In the genomic region with DNA sequence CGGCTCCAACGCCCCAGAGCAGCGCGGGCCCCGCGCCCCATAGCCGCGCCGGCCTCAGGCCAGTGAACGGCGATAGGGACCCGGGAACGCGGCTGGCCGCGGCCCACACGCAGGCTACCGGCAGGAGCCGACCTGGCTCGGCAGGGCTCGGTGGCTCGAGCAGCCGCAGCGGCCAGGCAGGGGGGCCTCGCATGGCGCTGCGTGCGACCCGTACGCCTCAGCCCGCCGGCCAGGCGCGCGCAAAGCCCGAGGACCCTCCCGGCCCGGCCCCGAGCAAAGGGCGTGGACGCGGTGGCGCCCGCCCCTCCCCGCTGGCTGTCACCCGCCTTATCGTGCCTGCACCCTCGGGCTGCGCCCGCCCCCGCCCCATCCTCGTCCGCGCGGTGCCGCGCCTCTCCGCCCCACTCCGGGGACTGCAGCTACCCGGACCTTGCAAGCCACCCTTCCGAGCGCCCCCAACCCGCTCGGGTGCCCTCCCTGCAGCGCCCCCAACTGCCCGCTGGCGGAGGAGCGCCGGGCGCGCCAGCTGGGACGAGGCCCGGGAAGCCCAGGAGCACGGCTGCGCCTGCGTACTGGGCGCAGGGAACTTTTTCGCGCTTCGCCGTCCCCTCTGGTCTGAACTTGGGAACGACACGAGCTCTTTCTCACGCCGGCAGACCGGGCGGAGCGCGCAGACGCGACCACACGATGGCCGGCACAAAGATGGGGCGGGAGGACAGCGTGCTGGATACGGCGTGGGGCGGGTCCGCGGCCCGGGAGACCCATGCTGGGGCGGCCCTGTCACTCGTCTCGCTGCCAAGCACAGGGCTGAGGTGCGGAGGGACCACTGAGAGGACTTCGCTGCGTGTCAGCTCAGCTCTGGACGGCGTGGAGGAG, we compare ENCODE assay signal across 8 cellular contexts. TPM values are rescaled to one million over a fixed set of nuclear protein-coding genes. Genes with fewer than 3 reads are reported as not detected.
DNase-seq lines count a peak whose midpoint lies in the region; ATAC-seq and TF ChIP-seq lines count a peak whose summit lies in the region.

ABCB10 (minus strand) TSS at position 248 of the 876 bp plus-strand sequence; CDS start at position 193, 55 bp downstream.

- H3K9me3 Mint-ChIP-seq in activated naive CD4-positive, alpha-beta T cell treated with anti-CD3 and anti-CD28 coated beads, Interleukin-2, amount 50 U/mL, for 72 hours: no peaks in the 10 kb centered on the region

- peak within 1 kb of the TSS; percentile 90 for H3K4me3 ChIP-seq in osteoblast (ENCODE audit: insufficient read depth, low read length)
- peak within 1 kb of the TSS; percentile 86 for H3K4me3 ChIP-seq in thoracic aorta

- peak within 1 kb of the TSS; percentile 93 for H3K4me2 ChIP-seq in osteoblast (ENCODE audit: insufficient read depth, low read length)

- H3K27me3 ChIP-seq in osteoblast (ENCODE audit: insufficient read depth, low read length) (no peaks in the 10 kb centered on the region), thoracic aorta (replicated peaks; ENCODE audit: insufficient read depth) (no peaks in the 10 kb centered on the region)

- TF ChIP-seq POLR2A in GM10847 (IDR thresholded peaks at IDR 0.05; ENCODE audit: extremely low read depth, insufficient read length): peak; percentile 40

- ATAC-seq in HG02588 (IDR thresholded peaks at IDR 0.05; ENCODE audit: unreplicated experiment) (peak; percentile 78), thoracic aorta (ENCODE audit: insufficient number of reproducible peaks, low FRiP score, low read depth) (peak; percentile 82)
- peak; percentile 82 to 91 for ATAC-seq in activated naive CD4-positive, alpha-beta T cell treated with anti-CD3 and anti-CD28 coated beads, Interleukin-2, amount 50 U/mL, for 72 hours

- peaks cover 9% of the 10 kb centered on the region for H3K4me1 ChIP-seq in osteoblast (ENCODE audit: insufficient read depth, low read length)
- peaks cover 34 to 46% of the 10 kb centered on the region in 2 donors for H3K4me1 ChIP-seq in thoracic aorta (ENCODE audit: control insufficient read depth in 1 of 2, low read depth in 2 of 2)

- DNase-seq in NCI-H1048 (lab: John Stamatoyannopoulos, UW) (peak; percentile 100), SKM-1 (lab: John Stamatoyannopoulos, UW; ENCODE audit: unreplicated experiment) (peak; percentile 97), glomerular visceral epithelial cell (ENCODE audit: extremely low spot score) (peak; percentile 98), osteoblast (ENCODE audit: insufficient read length, low spot score, missing footprints) (peak; percentile 100), thoracic aorta (ENCODE audit: low spot score) (peak; percentile 78)
- peak; percentile 94 to 96 for DNase-seq in activated naive CD4-positive, alpha-beta T cell treated with anti-CD3 and anti-CD28 coated beads, Interleukin-2, amount 50 U/mL, for 72 hours (ENCODE audit: low spot score in 2 of 2)

- H4K20me1 ChIP-seq in osteoblast (ENCODE audit: insufficient read depth, low read length): peaks cover 20% of the 10 kb centered on the region

- H3K27ac ChIP-seq in osteoblast (ENCODE audit: low read depth, low read length): peak within 1 kb of the TSS; percentile 51
- peak within 1 kb of the TSS; percentile 84 to 88 for H3K27ac ChIP-seq in thoracic aorta

- TF ChIP-seq CTCF in osteoblast (IDR thresholded peaks at IDR 0.05; ENCODE audit: extremely low read depth, low read depth, low read length) (peak; percentile 69), thoracic aorta (IDR thresholded peaks at IDR 0.05) (peak; percentile 64)

- H3K79me2 ChIP-seq in osteoblast (ENCODE audit: insufficient read depth, low read length): peaks cover 40% of the 10 kb centered on the region

- H3K36me3 ChIP-seq in osteoblast (ENCODE audit: insufficient read depth, low read length) (no peaks in the 10 kb centered on the region), thoracic aorta (no peaks in the 10 kb centered on the region)

- H3K27ac Mint-ChIP-seq in activated naive CD4-positive, alpha-beta T cell treated with anti-CD3 and anti-CD28 coated beads, Interleukin-2, amount 50 U/mL, for 72 hours: peak within 1 kb of the TSS; percentile 81 to 86

- peak within 1 kb of the TSS; percentile 98 for H2AFZ ChIP-seq in osteoblast (ENCODE audit: low read length)

- no peaks in the 10 kb centered on the region for H3K9me3 ChIP-seq in osteoblast (ENCODE audit: low read depth, low read length)
- no peaks in the 10 kb centered on the region for H3K9me3 ChIP-seq in thoracic aorta

- H3K36me3 Mint-ChIP-seq in activated naive CD4-positive, alpha-beta T cell treated with anti-CD3 and anti-CD28 coated beads, Interleukin-2, amount 50 U/mL, for 72 hours: no peaks in the 10 kb centered on the region

RNA-seq across cellular contexts. Expression of gene ABCB10, which starts in this region (rescaled TPM):
- 10 to 100 TPM; 17.4 to 39.3 TPM for total RNA-seq in activated naive CD4-positive, alpha-beta T cell treated with anti-CD3 and anti-CD28 coated beads, Interleukin-2, amount 50 U/mL, for 72 hours
- total RNA-seq in osteoblast (12.4 and 13.4 TPM in 2 replicates), thoracic aorta (10 to 100 TPM; 25.0 to 27.7 TPM)

Comparison
In these comparisons a context has a peak if more than half of its experiments do, and no peak if none do; other contexts are left out.
1. Peak in every context shown above with its lines: DNase-seq, ATAC-seq, H3K4me3 ChIP-seq and H3K27ac ChIP-seq.